In genomic region chr5:118996098-118996497, GRCh38 we compare ENCODE assay signal across 23 cellular contexts.
"Had no signal": no experiment of that assay in that cellular context is flagged by ENCODE, and none has a peak within 500 bp of the region (broad histone marks: within the 10 kb centered on the region; RNA-seq: fewer than 3 reads in every experiment).

No MANE protein-coding gene starts in this region.

- H3K4me3 ChIP-seq: left ventricle myocardium inferior, lung, mucosa of descending colon, ovary, skin epidermis, stomach, testis, thyroid gland, transverse colon, upper lobe of left lung, vagina had no signal

- DNase-seq: islet precursor cell; left ventricle myocardium inferior; midbrain; mucosa of descending colon; ovary; right cardiac atrium; stimulated activated CD4-positive, alpha-beta T cell treated with anti-CD3 and anti-CD28 coated beads, Interleukin-12 subunit alpha, Interleukin-12 subunit beta, amount 100 ng/mL, for 4 hours; stimulated activated CD4-positive, alpha-beta T cell treated with anti-CD3 and anti-CD28 coated beads, Interleukin-15, amount 100 ng/mL, for 24 hours; stimulated activated CD4-positive, alpha-beta T cell treated with anti-CD3 and anti-CD28 coated beads, Interleukin-2, amount 100 ng/mL, for 24 hours; stimulated activated CD4-positive, alpha-beta T cell treated with anti-CD3 and anti-CD28 coated beads, Interleukin-4, amount 100 ng/mL, for 1 hour; stimulated activated naive B cell treated with anti-CD40 and anti-IgM and Interleukin-4, amounts not matched to agents 10 μg/mL and 1 μg/mL and 100 μg/mL, for 72 hours; stimulated activated naive CD8-positive, alpha-beta T cell treated with anti-CD3 and anti-CD28 coated beads, Interleukin-15, Interleukin-2, amounts not matched to agents 100 U/mL and 50 U/mL, for 24 hours; stomach; testis; thyroid gland; transverse colon; upper lobe of left lung had no signal

- ATAC-seq: mucosa of descending colon; naive thymus-derived CD4-positive, alpha-beta T cell; natural killer cell treated with Interleukin-12 subunit alpha and Interleukin-12 subunit beta and Interleukin-15 and Interleukin-18, amount 100 ng/mL, for 72 hours; right cardiac atrium; sciatic nerve; stimulated activated naive B cell treated with anti-CD40 and anti-IgM and Interleukin-4, amounts not matched to agents 10 μg/mL and 1 μg/mL and 100 μg/mL, for 72 hours; stimulated activated naive CD8-positive, alpha-beta T cell treated with anti-CD3 and anti-CD28 coated beads, Interleukin-15, Interleukin-2, amounts not matched to agents 100 U/mL and 50 U/mL, for 24 hours had no signal
